Comparison of ENCODE assay signal across 13 cellular contexts in genomic region chr11:45858751-45859398, GRCh38. TPM values are rescaled to one million over a fixed set of nuclear protein-coding genes. Genes with fewer than 3 reads are reported as not detected.
DNase-seq lines count a peak whose midpoint lies in the region; ATAC-seq, FAIRE-seq and TF ChIP-seq lines count a peak whose summit lies in the region.
"Had no signal": no experiment of that assay in that cellular context is flagged by ENCODE, and none has a peak within 500 bp of the region (broad histone marks: within the 10 kb centered on the region; RNA-seq: fewer than 3 reads in every experiment).

No MANE protein-coding gene starts in this region.

- FAIRE-seq in small intestine (lab: Jason Lieb, UNC): no peak
- FAIRE-seq: G401.6 had no signal

- intact Hi-C loops in body of pancreas (cut with DNase I): no loop called here
- intact Hi-C loops in lower lobe of right lung (cut with DNase I): no loop called here

- no peak overlapping the region for H3K4me3 ChIP-seq in AG04450 (ENCODE audit: low read depth, low read length)
- no peak overlapping the region for H3K4me3 ChIP-seq in body of pancreas
- no peak overlapping the region for H3K4me3 ChIP-seq in lower lobe of right lung
- no peak overlapping the region for H3K4me3 ChIP-seq in small intestine (ENCODE audit: low read depth in 1 of 2, low read length in 2 of 2)
- H3K4me3 ChIP-seq: BLaER1 had no signal

- H3K36me3 ChIP-seq in body of pancreas (replicated peaks in 1 of 2; ENCODE audit: insufficient read depth in 1 of 2, low read depth in 2 of 2) (peaks cover 11 to 27% of the 10 kb centered on the region in 2 donors), lower lobe of right lung (peaks cover 75% of the 10 kb centered on the region), small intestine (ENCODE audit: control insufficient read depth in 2 of 2, insufficient read depth in 2 of 2, low read length in 2 of 2) (peaks cover 7 to 22% of the 10 kb centered on the region in 2 donors)

- H3K27me3 ChIP-seq in AG04450 (ENCODE audit: control insufficient read depth, insufficient read depth, low read length): no peaks in the 10 kb centered on the region
- no peaks in the 10 kb centered on the region for H3K27me3 ChIP-seq in body of pancreas
- no peaks in the 10 kb centered on the region for H3K27me3 ChIP-seq in lower lobe of right lung (ENCODE audit: low read depth)
- H3K27me3 ChIP-seq in small intestine (ENCODE audit: control insufficient read depth in 2 of 2, insufficient read depth in 2 of 2, low read length in 2 of 2): no peaks in the 10 kb centered on the region
- H3K27me3 ChIP-seq: BLaER1 had no signal

- WGBS in body of pancreas, 2 donors: 71 to 74% methylated on average over 5 of the region's 5 CpGs
- whole genome bisulfite sequencing in small intestine, 3 donors: 71 to 81% (median 74%) methylated on average over 5 of the region's 5 CpGs

- H3K9me3 ChIP-seq in AG04450 (ENCODE audit: control insufficient read depth, insufficient read depth, low read length): no peaks in the 10 kb centered on the region
- H3K9me3 ChIP-seq in body of pancreas: no peaks in the 10 kb centered on the region
- H3K9me3 ChIP-seq in lower lobe of right lung: no peaks in the 10 kb centered on the region
- no peaks in the 10 kb centered on the region for H3K9me3 ChIP-seq in small intestine (ENCODE audit: control insufficient read depth, low read depth)
- H3K9me3 ChIP-seq: BLaER1 had no signal

- H3K4me1 ChIP-seq in body of pancreas (peaks cover 56% of the 10 kb centered on the region), lower lobe of right lung (peaks cover 69% of the 10 kb centered on the region), small intestine (ENCODE audit: control insufficient read depth in 2 of 2, insufficient read depth in 1 of 2, low read depth in 1 of 2, low read length in 1 of 2) (peaks cover 0 to 7% of the 10 kb centered on the region in 2 donors)

- POLR2A ChIA-PET in AG04450 (lab: Yijun Ruan, JAX): interaction anchor here (0.8 to 1.4 kb wide), 5 partner anchors 12 to 60 kb away, joined by 4 to 24 read pairs (median 7); partner anchors contain the start of genes CRY2 and PEX16

- TF ChIP-seq POLR2A in body of pancreas (IDR thresholded peaks at IDR 0.05): no peak

- TF ChIP-seq CTCF in AG04450 (IDR thresholded peaks at IDR 0.05; ENCODE audit: low read depth, low read length): no peak
- no peak for TF ChIP-seq CTCF in body of pancreas (IDR thresholded peaks at IDR 0.05)
- TF ChIP-seq CTCF in lower lobe of right lung (IDR thresholded peaks at IDR 0.05): no peak

- no peak for DNase-seq in AG04450 (ENCODE audit: low read depth, low spot score)
- no peak for DNase-seq in body of pancreas
- DNase-seq in lower lobe of right lung: no peak
- no peak for DNase-seq in small intestine
- no peak for DNase-seq in NCI-H2196 treated with DMSO at 0.1 percent for 48 hours (lab: John Stamatoyannopoulos, UW; ENCODE audit: unreplicated experiment)
- DNase-seq in T-helper 9 cell: no peak
- DNase-seq: stimulated activated CD4-positive, alpha-beta T cell treated with anti-CD3 and anti-CD28 coated beads, Interleukin-2, amount 100 ng/mL, for 48 hours had no signal

- H3K27ac ChIP-seq in AG04450 (ENCODE audit: low read depth, low read length) (peak overlapping the region; percentile 95), body of pancreas (peak overlapping the region; percentile 25 to 78 (median 71)), lower lobe of right lung (peak overlapping the region; percentile 80), small intestine (ENCODE audit: low read depth in 1 of 2, low read length in 1 of 2) (peak overlapping the region; percentile 5 to 84)
- H3K27ac ChIP-seq: BLaER1 had no signal

- no peak for ATAC-seq in body of pancreas
- ATAC-seq in lower lobe of right lung: no peak
- ATAC-seq in HG03159 (IDR thresholded peaks at IDR 0.05; ENCODE audit: unreplicated experiment): no peak
- ATAC-seq in HG02759 (IDR thresholded peaks at IDR 0.05; ENCODE audit: unreplicated experiment): no peak
- ATAC-seq: natural killer cell treated with Interleukin-12 subunit alpha and Interleukin-12 subunit beta and Interleukin-15 and Interleukin-18, amount 100 ng/mL, for 72 hours; Panc1 had no signal

- CTCF ChIA-PET in AG04450 (lab: Charles Lee): interaction anchor here (1.4 to 8.1 kb wide), 3 partner anchors 14 to 88 kb away, joined by 4 to 75 read pairs (median 71); partner anchors contain the start of gene CRY2

RNA-seq across cellular contexts. Expression of gene CRY2, which starts 11.6 kb away (rescaled TPM):
- polyA plus RNA-seq in AG04450 (2011; rRNA removed) (11.7 and 13.3 TPM in 2 replicates), small intestine (10 to 100 TPM in 1 of 3 donors, 1 to 10 TPM in 2; 6.7 to 10.5 (median 9.6) TPM)
- 28.1 and 31.7 TPM in 2 replicates for polyA minus RNA-seq in AG04450 (2011; rRNA and poly(A)+ RNA removed)
- total RNA-seq in body of pancreas (10 to 100 TPM; 24.6 to 65.9 TPM), lower lobe of right lung (62.3 TPM)

RNA-seq across cellular contexts. Expression of gene MAPK8IP1, which starts 26.6 kb away (rescaled TPM):
- polyA plus RNA-seq in AG04450 (2011; rRNA removed) (5.6 and 7.6 TPM in 2 replicates), small intestine (1 to 10 TPM; 1.3 to 6.1 (median 1.9) TPM)
- polyA minus RNA-seq in AG04450 (2011; rRNA and poly(A)+ RNA removed): 9.7 and 12.6 TPM in 2 replicates
- total RNA-seq in body of pancreas (10 to 100 TPM; 23.7 to 32.4 TPM), lower lobe of right lung (7.3 TPM)

RNA-seq across cellular contexts. Expression of gene FREY1, which starts 48.2 kb away (rescaled TPM):
- 0.35 TPM in 1 of 2 replicates, not detected in the other for polyA plus RNA-seq in AG04450 (2011; rRNA removed)
- polyA minus RNA-seq in AG04450 (2011; rRNA and poly(A)+ RNA removed): 1.7 and 1.8 TPM in 2 replicates
- total RNA-seq in body of pancreas: 1 to 10 TPM; 2.3 to 8.2 TPM
- 0.53 TPM for total RNA-seq in lower lobe of right lung
- under 1 TPM in 1 of 3 donors, not detected in 2; 0.19 TPM for polyA plus RNA-seq in small intestine

RNA-seq across cellular contexts. Expression of gene SLC35C1, which starts 53.9 kb away (rescaled TPM):
- polyA plus RNA-seq in AG04450 (2011; rRNA removed) (4.7 and 10.6 TPM in 2 replicates), small intestine (10 to 100 TPM; 17.4 to 35.2 (median 29.5) TPM)
- polyA minus RNA-seq in AG04450 (2011; rRNA and poly(A)+ RNA removed): 7.7 and 19.2 TPM in 2 replicates
- total RNA-seq in body of pancreas (10 to 100 TPM; 11.2 to 22.7 TPM), lower lobe of right lung (24.7 TPM)

RNA-seq across cellular contexts. Expression of gene PEX16, which starts 58.8 kb away (rescaled TPM):
- polyA plus RNA-seq in AG04450 (2011; rRNA removed) (16.0 and 18.8 TPM in 2 replicates), small intestine (10 to 100 TPM; 45.2 to 74.0 (median 71.9) TPM)
- polyA minus RNA-seq in AG04450 (2011; rRNA and poly(A)+ RNA removed): 9.3 and 14.4 TPM in 2 replicates
- total RNA-seq in body of pancreas (10 to 100 TPM; 29.1 to 41.5 TPM), lower lobe of right lung (22.7 TPM)

Comparison
In these comparisons a context has a peak if more than half of its experiments do, and no peak if none do; other contexts are left out.
1. H3K27ac ChIP-seq: peak in every context shown above with its lines; median percentile 95 in AG04450; 80 in lower lobe of right lung; 71 in body of pancreas; 44 in small intestine.